12 cellular contexts compared by ENCODE assay signal in the genomic region with DNA sequence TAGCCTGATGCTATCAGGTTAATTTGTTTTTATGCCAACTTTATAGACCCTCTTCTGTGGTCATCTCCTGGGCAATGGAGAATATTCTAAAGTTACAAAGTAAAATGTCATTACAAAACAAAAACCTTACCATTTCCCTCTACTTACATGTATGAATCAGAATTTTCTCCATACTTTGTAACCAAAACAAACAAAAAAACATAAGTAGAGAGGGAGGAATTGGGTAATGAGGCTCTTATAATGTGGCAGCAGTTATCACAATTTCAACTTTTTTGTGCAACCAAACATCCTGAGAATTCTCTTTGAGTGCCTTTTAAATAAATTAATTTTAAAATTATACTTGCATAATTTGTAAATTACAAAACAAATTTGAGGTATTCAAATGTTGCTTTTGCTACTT.
DNase-seq lines count a peak whose midpoint lies in the region; ATAC-seq and TF ChIP-seq lines count a peak whose summit lies in the region.
"Had no signal": no experiment of that assay in that cellular context is flagged by ENCODE, and none has a peak within 500 bp of the region (broad histone marks: within the 10 kb centered on the region; RNA-seq: fewer than 3 reads in every experiment).

No MANE protein-coding gene starts in this region.

- no peaks in the 10 kb centered on the region; the same call in 1 of the 2 replicates for H3K4me1 ChIP-seq in IMR-90 (ENCODE audit: control insufficient read depth, insufficient read depth, low read length)

- DNase-seq in AG10803 (ENCODE audit: low read depth): peak; percentile 78
- peak; percentile 43 for DNase-seq in IMR-90
- DNase-seq in cardiac fibroblast (ENCODE audit: low read depth in 2 of 2): peak; percentile 11 to 49
- peak; percentile 28 for DNase-seq in fibroblast of pulmonary artery (ENCODE audit: low read depth)
- no peak for DNase-seq in HK-2 (ENCODE audit: unreplicated experiment)
- no peak for DNase-seq in T-helper 1 cell
- DNase-seq: CD4-positive, CD25-positive, alpha-beta regulatory T cell; DMS53; H9 had no signal

- no peak overlapping the region for H3K18ac ChIP-seq in IMR-90 (ENCODE audit: low read depth, low read length)

- dilution Hi-C loops in IMR-90 (cut with HindIII; ENCODE audit: low sequenced_read_pairs, unreplicated experiment): no loop called here

- H4K5ac ChIP-seq in IMR-90 (ENCODE audit: low read depth, low read length): no peak overlapping the region

- H3K79me1 ChIP-seq in IMR-90 (ENCODE audit: low read depth in 1 of 2, low read length in 2 of 2): no peaks in the 10 kb centered on the region

- no peak overlapping the region for H2BK15ac ChIP-seq in IMR-90 (ENCODE audit: low read depth, low read length)

- no peak overlapping the region for H3K56ac ChIP-seq in IMR-90 (ENCODE audit: extremely low read depth, insufficient read depth, low read length)

- H2BK120ac ChIP-seq in IMR-90 (ENCODE audit: low read depth, low read length): no peak overlapping the region

- TF ChIP-seq RAD21 in IMR-90 (IDR thresholded peaks at IDR 0.05; ENCODE audit: low read length): no peak

- ATAC-seq in IMR-90 (ENCODE audit: low read depth): no peak
- no peak for ATAC-seq in HG03342 (IDR thresholded peaks at IDR 0.05; ENCODE audit: unreplicated experiment)
- ATAC-seq: GM23338 had no signal

- H2BK20ac ChIP-seq in IMR-90 (ENCODE audit: low read depth, low read length): no peak overlapping the region

- H3K27ac ChIP-seq in IMR-90 (ENCODE audit: insufficient read depth, low read length): no peak overlapping the region
- H3K27ac ChIP-seq: BLaER1 treated with 17β-estradiol and CSF1 and Interleukin-3, amounts not matched to agents 10 nM and 100 nM had no signal

- POLR2A ChIA-PET in IMR-90 (lab: Charles Lee; ENCODE audit: unreplicated experiment): no interaction called here

- H3K14ac ChIP-seq in IMR-90 (replicated peaks; ENCODE audit: low read depth, low read length): no peak overlapping the region

- no peak for TF ChIP-seq POLR2A in IMR-90 (IDR thresholded peaks at IDR 0.05; ENCODE audit: low read depth, low read length)

- no peaks in the 10 kb centered on the region for H3K9me1 ChIP-seq in IMR-90 (ENCODE audit: insufficient read depth, low read length)

- BruUV-seq in IMR-90 (replicated peaks; lab: Mats Ljungman, UMichigan): no TSS peak

- H4K20me1 ChIP-seq in IMR-90 (ENCODE audit: insufficient read depth, low read length): no peaks in the 10 kb centered on the region
- H4K20me1 ChIP-seq: BLaER1 treated with 17β-estradiol and CSF1 and Interleukin-3, amounts not matched to agents 10 nM and 100 nM had no signal

- H2AFZ ChIP-seq in IMR-90 (replicated peaks; ENCODE audit: low read length, poor library complexity): no peak overlapping the region

- no peak overlapping the region for H3K9ac ChIP-seq in IMR-90 (ENCODE audit: low read depth, low read length)
- H3K9ac ChIP-seq: BLaER1 treated with 17β-estradiol and CSF1 and Interleukin-3, amounts not matched to agents 10 nM and 100 nM had no signal

- no peak overlapping the region for H2AK9ac ChIP-seq in IMR-90 (replicated peaks; ENCODE audit: low read depth, low read length, poor library complexity)

- no peak overlapping the region for H2AK5ac ChIP-seq in IMR-90 (ENCODE audit: low read depth, low read length)

- no peaks in the 10 kb centered on the region for H3K27me3 ChIP-seq in IMR-90 (ENCODE audit: control insufficient read depth, insufficient read depth, low read length)
- H3K27me3 ChIP-seq: BLaER1 treated with 17β-estradiol and CSF1 and Interleukin-3, amounts not matched to agents 10 nM and 100 nM had no signal

- H2BK5ac ChIP-seq in IMR-90 (ENCODE audit: low read depth, low read length, poor library complexity, severe bottlenecking): no peak overlapping the region

- in situ Hi-C loops in IMR-90 (cut with MboI; ENCODE audit: low sequenced_read_pairs): no loop called here

- no peaks in the 10 kb centered on the region for H3K36me3 ChIP-seq in IMR-90 (ENCODE audit: control insufficient read depth, insufficient read depth, low read length)
- H3K36me3 ChIP-seq: BLaER1 treated with 17β-estradiol and CSF1 and Interleukin-3, amounts not matched to agents 10 nM and 100 nM had no signal

- no peaks in the 10 kb centered on the region for H3K9me3 ChIP-seq in IMR-90 (ENCODE audit: control insufficient read depth, insufficient read depth, low read length)
- H3K9me3 ChIP-seq: BLaER1 treated with 17β-estradiol and CSF1 and Interleukin-3, amounts not matched to agents 10 nM and 100 nM had no signal

- H3K4ac ChIP-seq in IMR-90 (ENCODE audit: low read depth, low read length): no peak overlapping the region

- no peak overlapping the region for H3K23ac ChIP-seq in IMR-90 (ENCODE audit: low read depth, low read length)

- H3K4me3 ChIP-seq in AG10803 (ENCODE audit: low read length) (no peak overlapping the region), IMR-90 (ENCODE audit: insufficient read depth, low read depth, low read length) (no peak overlapping the region), cardiac fibroblast (replicated peaks in 1 of 2; ENCODE audit: low read depth in 2 of 2, low read length in 2 of 2) (no peak overlapping the region), fibroblast of pulmonary artery (replicated peaks; ENCODE audit: low read depth, low read length) (no peak overlapping the region)
- H3K4me3 ChIP-seq: BLaER1 treated with 17β-estradiol and CSF1 and Interleukin-3, amounts not matched to agents 10 nM and 100 nM; GM23338 had no signal

- CTCF ChIA-PET in IMR-90 (lab: Yijun Ruan, JAX): no interaction called here

- intact Hi-C loops in IMR-90 (cut with micrococcal nuclease): no loop called here

- H4K91ac ChIP-seq in IMR-90 (ENCODE audit: insufficient read depth, low read depth, low read length): no peak overlapping the region

- TF ChIP-seq CTCF in AG10803 (conservative IDR thresholded peaks at IDR 0.05; ENCODE audit: low read length) (no peak), IMR-90 (conservative IDR thresholded peaks at IDR 0.05; ENCODE audit: low read depth, low read length) (no peak), cardiac fibroblast (IDR thresholded peaks at IDR 0.05; ENCODE audit: low read depth, low read length) (no peak), fibroblast of pulmonary artery (IDR thresholded peaks at IDR 0.05; ENCODE audit: low read length, missing control alignments) (no peak)

- no peak overlapping the region for H4K8ac ChIP-seq in IMR-90 (ENCODE audit: low read depth in 2 of 2, low read length in 2 of 2)

- no peak overlapping the region for H3K4me2 ChIP-seq in IMR-90 (ENCODE audit: low read depth, low read length)
- H3K4me2 ChIP-seq: BLaER1 treated with 17β-estradiol and CSF1 and Interleukin-3, amounts not matched to agents 10 nM and 100 nM; GM23338 had no signal

TF ChIP-seq in IMR-90, 13 proteins besides CTCF, POLR2A, EP300 and RAD21:
- TF ChIP-seq CEBPB (IDR thresholded peaks at IDR 0.05; ENCODE audit: low read depth, low read length) (peak; percentile 61), FOS (IDR thresholded peaks at IDR 0.05; ENCODE audit: low read depth, low read length) (no peak)
TF ChIP-seq in IMR-90: peak in this region for 1.

Comparison
In these comparisons a context has a peak if more than half of its experiments do, and no peak if none do; other contexts are left out.
1. DNase-seq: peak in AG10803 (single experiment), IMR-90 (single experiment), cardiac fibroblast (2 of 2) and fibroblast of pulmonary artery (single experiment); none in HK-2 (single experiment) and T-helper 1 cell (0 of 5).